ENCODE assay signal across 13 cellular contexts in genomic region chr9:21616082-21616778, GRCh38.
DNase-seq lines count a peak whose midpoint lies in the region; ATAC-seq and TF ChIP-seq lines count a peak whose summit lies in the region.
"Had no signal": no experiment of that assay in that cellular context is flagged by ENCODE, and none has a peak within 500 bp of the region (broad histone marks: within the 10 kb centered on the region; RNA-seq: fewer than 3 reads in every experiment).

No MANE protein-coding gene starts in this region.

- H3K27ac ChIP-seq in SK-N-SH (ENCODE audit: low read depth in 2 of 2, low read length in 1 of 2): no peak overlapping the region
- H3K27ac ChIP-seq: 22Rv1, transverse colon had no signal

- TF ChIP-seq EP300 in SK-N-SH (IDR thresholded peaks at IDR 0.05; ENCODE audit: borderline replicate concordance in 1 of 2, low read depth in 1 of 2, low read length in 1 of 2): no peak

- H3K4me3 ChIP-seq in SK-N-SH (ENCODE audit: low read depth in 2 of 2, low read length in 1 of 2) (no peak overlapping the region), fibroblast of mammary gland (ENCODE audit: control insufficient read depth, low read depth, low read length) (no peak overlapping the region), skeletal muscle cell (ENCODE audit: low read depth, low read length) (no peak overlapping the region), BE2C (ENCODE audit: low read depth, low read length) (no peak overlapping the region)
- H3K4me3 ChIP-seq: transverse colon had no signal

- H3K27me3 ChIP-seq in SK-N-SH (ENCODE audit: insufficient read depth) (peaks cover 25% of the 10 kb centered on the region), BE2C (no peaks in the 10 kb centered on the region; the same call in 1 of the 2 replicates)
- H3K27me3 ChIP-seq: transverse colon had no signal

- 1% methylated on average over 6 of the region's 6 CpGs for WGBS in SK-N-SH (ENCODE audit: low lambda C conversion rate)

- no peaks in the 10 kb centered on the region for H3K9me2 ChIP-seq in SK-N-SH

- POLR2A ChIA-PET in SK-N-SH (lab: Yijun Ruan, JAX): no interaction called here

- H3K36me3 ChIP-seq in SK-N-SH (replicated peaks in 1 of 2; ENCODE audit: control insufficient read depth in 1 of 2, insufficient read depth in 2 of 2, low read length in 1 of 2): no peaks in the 10 kb centered on the region
- no peaks in the 10 kb centered on the region for H3K36me3 ChIP-seq in BE2C
- H3K36me3 ChIP-seq: transverse colon had no signal

- H2AFZ ChIP-seq in SK-N-SH (ENCODE audit: low read depth): no peak overlapping the region

- H3K4me1 ChIP-seq in SK-N-SH (ENCODE audit: control insufficient read depth in 1 of 2, insufficient read depth in 2 of 2, low read depth in 1 of 2, low read length in 1 of 2): no peaks in the 10 kb centered on the region
- H3K4me1 ChIP-seq in BE2C: no peaks in the 10 kb centered on the region
- H3K4me1 ChIP-seq: transverse colon had no signal

- peak; percentile 40; the same call in 1 of the 3 replicates for ATAC-seq in SK-N-SH treated with all-trans-retinoic acid at 6 μM for 48 hours
- no peak for ATAC-seq in GM18517 (IDR thresholded peaks at IDR 0.05; ENCODE audit: unreplicated experiment)

- TF ChIP-seq CTCF in SK-N-SH (IDR thresholded peaks at IDR 0.05) (no peak), fibroblast of mammary gland (conservative IDR thresholded peaks at IDR 0.05; ENCODE audit: control insufficient read depth, insufficient read depth, low read depth, low read length) (no peak), BE2C (IDR thresholded peaks at IDR 0.05; ENCODE audit: low read depth, low read length) (no peak)

- H3K9me3 ChIP-seq in SK-N-SH (no peaks in the 10 kb centered on the region; the same call in 1 of the 2 replicates), BE2C (no peaks in the 10 kb centered on the region)
- H3K9me3 ChIP-seq: transverse colon had no signal

- DNase-seq in SK-N-SH (no peak), RPMI7951 (ENCODE audit: low read depth) (peak; percentile 47), fibroblast of mammary gland (ENCODE audit: low read depth) (peak; percentile 96), skeletal muscle cell (ENCODE audit: low read depth) (peak; percentile 97), BE2C (no peak), NOMO-1 treated with dmso at 0.1 percent for 144 hours (lab: John Stamatoyannopoulos, UW; ENCODE audit: unreplicated experiment) (no peak)
- DNase-seq: activated CD4-positive, alpha-beta T cell treated with anti-CD3 and anti-CD28 coated beads, Interleukin-2, amount 50 U/mL, for 4 hours; activated naive CD8-positive, alpha-beta T cell treated with anti-CD3 and anti-CD28 coated beads, Interleukin-2, amount 10 ng/mL, durations not matched to agents 7 days and 5 days; NCI-H2171; transverse colon had no signal

- no peaks in the 10 kb centered on the region for H4K20me1 ChIP-seq in SK-N-SH (ENCODE audit: insufficient read depth)

- no peaks in the 10 kb centered on the region for H3K79me2 ChIP-seq in SK-N-SH (ENCODE audit: insufficient read depth)

- no peak overlapping the region for H3K9ac ChIP-seq in SK-N-SH

- no peak for TF ChIP-seq RAD21 in SK-N-SH (IDR thresholded peaks at IDR 0.05; ENCODE audit: low read length)

- H3K4me2 ChIP-seq in SK-N-SH: no peak overlapping the region

- CTCF ChIA-PET in SK-N-SH (lab: Yijun Ruan, JAX): no interaction called here

- no peaks in the 10 kb centered on the region for H3F3A ChIP-seq in SK-N-SH (replicated peaks; ENCODE audit: insufficient read depth)

TF ChIP-seq in SK-N-SH treated with all-trans-retinoic acid at 6 μM for 48 hours, 23 proteins besides CTCF, POLR2A, EP300 and RAD21 (continues in another document):
- TF ChIP-seq SNAI2 (CRISPR knock-in tag; IDR thresholded peaks at IDR 0.05) (no peak), TOX (CRISPR knock-in tag; IDR thresholded peaks at IDR 0.05; ENCODE audit: borderline replicate concordance) (no peak), GLIS3 (CRISPR knock-in tag; IDR thresholded peaks at IDR 0.05) (no peak), ISL1 (CRISPR knock-in tag; IDR thresholded peaks at IDR 0.05) (no peak), ZFP3 (CRISPR knock-in tag; IDR thresholded peaks at IDR 0.05) (no peak), PATZ1 (CRISPR knock-in tag; IDR thresholded peaks at IDR 0.05; ENCODE audit: borderline replicate concordance) (no peak), ZC3H10 (CRISPR knock-in tag; IDR thresholded peaks at IDR 0.05) (no peak), CREB5 (CRISPR knock-in tag; IDR thresholded peaks at IDR 0.05; ENCODE audit: low read depth) (no peak), CSDC2 (CRISPR knock-in tag; IDR thresholded peaks at IDR 0.05) (no peak), ARNTL (CRISPR knock-in tag; IDR thresholded peaks at IDR 0.05; ENCODE audit: borderline replicate concordance, low read depth) (no peak), ESRRG (CRISPR knock-in tag; IDR thresholded peaks at IDR 0.05) (no peak)

TF ChIP-seq in SK-N-SH, 30 proteins besides CTCF, POLR2A, EP300 and RAD21:
- no peak for TF ChIP-seq IRF3 (IDR thresholded peaks at IDR 0.05; ENCODE audit: low read depth, low read length)
- no peak for TF ChIP-seq MAX (IDR thresholded peaks at IDR 0.05; ENCODE audit: low read depth)
- no peak for TF ChIP-seq FOXM1 (IDR thresholded peaks at IDR 0.05; ENCODE audit: low read depth)
- no peak for TF ChIP-seq GABPA (IDR thresholded peaks at IDR 0.05; ENCODE audit: low read depth)
- TF ChIP-seq POLR2AphosphoS5 (IDR thresholded peaks at IDR 0.05; ENCODE audit: low read depth, low read length): no peak
- TF ChIP-seq RXRA (IDR thresholded peaks at IDR 0.05; ENCODE audit: borderline replicate concordance, low read depth): no peak
- TF ChIP-seq TEAD4 (IDR thresholded peaks at IDR 0.05; ENCODE audit: borderline replicate concordance, insufficient read depth): no peak
- TF ChIP-seq TCF12 (IDR thresholded peaks at IDR 0.05): no peak
- TF ChIP-seq GATA2 (CRISPR knock-in tag; IDR thresholded peaks at IDR 0.05): no peak
- no peak for TF ChIP-seq JUND (IDR thresholded peaks at IDR 0.05)
- TF ChIP-seq MEF2A (IDR thresholded peaks at IDR 0.05; ENCODE audit: borderline replicate concordance, low read depth): no peak
- TF ChIP-seq EZH2phosphoT487 (IDR thresholded peaks at IDR 0.05; ENCODE audit: borderline replicate concordance, low read depth): no peak
- no peak for TF ChIP-seq ZBTB33 (IDR thresholded peaks at IDR 0.05; ENCODE audit: borderline replicate concordance, low read depth)
- TF ChIP-seq NRF1 (IDR thresholded peaks at IDR 0.05; ENCODE audit: low read depth, low read length): no peak
- no peak for TF ChIP-seq FOXJ3 (CRISPR knock-in tag; IDR thresholded peaks at IDR 0.05)
- TF ChIP-seq SIN3A (IDR thresholded peaks at IDR 0.05; ENCODE audit: borderline replicate concordance, low read depth, low read length): no peak
- TF ChIP-seq RFX5 (IDR thresholded peaks at IDR 0.05; ENCODE audit: low read length): no peak
- no peak for TF ChIP-seq MXI1 (IDR thresholded peaks at IDR 0.05; ENCODE audit: low read depth, low read length)

Comparison
In these comparisons a context has a peak if more than half of its experiments do, and no peak if none do; other contexts are left out.
1. DNase-seq: peak in RPMI7951 (single experiment), fibroblast of mammary gland (single experiment) and skeletal muscle cell (single experiment); none in SK-N-SH (single experiment), BE2C (single experiment) and NOMO-1 treated with dmso at 0.1 percent for 144 hours (single experiment).